8 cellular contexts compared by ENCODE assay signal in genomic region chr5:138466900-138467710, GRCh38. TPM values are rescaled to one million over a fixed set of nuclear protein-coding genes. Genes with fewer than 3 reads are reported as not detected.
DNase-seq lines count a peak whose midpoint lies in the region; ATAC-seq, FAIRE-seq and TF ChIP-seq lines count a peak whose summit lies in the region.

No MANE protein-coding gene starts in this region.

- H3K4me1 Mint-ChIP-seq in CD4-positive, alpha-beta T cell (ENCODE audit: low read depth): peaks cover 26% of the 10 kb centered on the region
- H3K4me1 Mint-ChIP-seq in T-helper 1 cell treated with Interleukin-12 subunit alpha and Interleukin-12 subunit beta and Interleukin-4 antibody, amounts not matched to agents 30 μg/mL and 1 μg/mL, for 36 hours (ENCODE audit: low read depth): peaks cover 16% of the 10 kb centered on the region

- H3K4me1 ChIP-seq in neuron (ENCODE audit: insufficient read depth, low read length): peaks cover 18% of the 10 kb centered on the region
- H3K4me1 ChIP-seq in small intestine (ENCODE audit: control insufficient read depth in 2 of 2, insufficient read depth in 1 of 2, low read depth in 1 of 2, low read length in 1 of 2): peaks cover 0 to 8% of the 10 kb centered on the region in 2 donors

- H3K27me3 Mint-ChIP-seq in CD4-positive, alpha-beta T cell: no peaks in the 10 kb centered on the region
- H3K27me3 Mint-ChIP-seq in T-helper 1 cell treated with Interleukin-12 subunit alpha and Interleukin-12 subunit beta and Interleukin-4 antibody, amounts not matched to agents 30 μg/mL and 1 μg/mL, for 36 hours (ENCODE audit: low read depth): peaks cover 21% of the 10 kb centered on the region

- H3K9me3 ChIP-seq in CD4-positive, alpha-beta T cell (ENCODE audit: control insufficient read depth, low read length): no peaks in the 10 kb centered on the region
- no peaks in the 10 kb centered on the region for H3K9me3 ChIP-seq in neuron (ENCODE audit: low read length)
- H3K9me3 ChIP-seq in small intestine (ENCODE audit: control insufficient read depth, low read depth): no peaks in the 10 kb centered on the region

- intact Hi-C loops in CD4-positive, alpha-beta T cell (cut with DNase I, micrococcal nuclease): loop anchor here in 1 of 2 experiments (1.0 to 10.0 kb wide), 3 partner anchors 24 to 938 kb away; partner anchors contain the start of genes HSPA9 and SPATA24

- H3K36me3 Mint-ChIP-seq in CD4-positive, alpha-beta T cell (ENCODE audit: low read depth): peaks cover 20% of the 10 kb centered on the region
- H3K36me3 Mint-ChIP-seq in T-helper 1 cell treated with Interleukin-12 subunit alpha and Interleukin-12 subunit beta and Interleukin-4 antibody, amounts not matched to agents 30 μg/mL and 1 μg/mL, for 36 hours (ENCODE audit: low read depth): peaks cover 19% of the 10 kb centered on the region

- no peaks in the 10 kb centered on the region for H3K36me3 ChIP-seq in neuron (ENCODE audit: insufficient read depth, low read length)
- H3K36me3 ChIP-seq in small intestine (ENCODE audit: control insufficient read depth in 2 of 2, insufficient read depth in 2 of 2, low read length in 2 of 2): peaks cover 0 to 3% of the 10 kb centered on the region in 2 donors

- peak overlapping the region; percentile 96 for H3K4me3 Mint-ChIP-seq in CD4-positive, alpha-beta T cell
- peak overlapping the region; percentile 75 for H3K4me3 Mint-ChIP-seq in T-helper 1 cell treated with Interleukin-12 subunit alpha and Interleukin-12 subunit beta and Interleukin-4 antibody, amounts not matched to agents 30 μg/mL and 1 μg/mL, for 36 hours

- DNase-seq in CD4-positive, alpha-beta T cell: no peak
- DNase-seq in erythroblast (lab: John Stamatoyannopoulos, UW): peak; percentile 43 to 63
- no peak for DNase-seq in small intestine
- DNase-seq in D721Med (ENCODE audit: insufficient read length, low spot score): no peak
- no peak for DNase-seq in NCI-H146 (lab: John Stamatoyannopoulos, UW)

- WGBS in small intestine, 3 donors: 93 to 95% (median 93%) methylated on average over 45 of the region's 45 CpGs

- H3K27ac ChIP-seq in CD4-positive, alpha-beta T cell (ENCODE audit: low read depth, low read length): no peak overlapping the region
- no peak overlapping the region for H3K27ac ChIP-seq in small intestine (ENCODE audit: low read depth in 1 of 2, low read length in 1 of 2)

- CTCF ChIA-PET in CD4-positive, alpha-beta T cell (lab: Charles Lee): interaction anchor here (0.5 to 4.7 kb wide), 4 partner anchors 17 to 81 kb away, joined by 3 to 38 read pairs (median 18); no protein-coding TSS in a partner anchor

- H3K4me3 ChIP-seq in neuron (ENCODE audit: low read length) (peak overlapping the region; percentile 90), small intestine (ENCODE audit: low read depth in 1 of 2, low read length in 2 of 2) (peak overlapping the region in 1 of 2 donors; percentile 84)

- peak overlapping the region; percentile 79 for H3K27ac Mint-ChIP-seq in CD4-positive, alpha-beta T cell
- no peak overlapping the region for H3K27ac Mint-ChIP-seq in T-helper 1 cell treated with Interleukin-12 subunit alpha and Interleukin-12 subunit beta and Interleukin-4 antibody, amounts not matched to agents 30 μg/mL and 1 μg/mL, for 36 hours

- no peaks in the 10 kb centered on the region for H3K27me3 ChIP-seq in CD4-positive, alpha-beta T cell (ENCODE audit: control insufficient read depth, insufficient read depth, low read length)
- no peaks in the 10 kb centered on the region for H3K27me3 ChIP-seq in neuron (ENCODE audit: insufficient read depth, low read length)
- no peaks in the 10 kb centered on the region for H3K27me3 ChIP-seq in small intestine (ENCODE audit: control insufficient read depth in 2 of 2, insufficient read depth in 2 of 2, low read length in 2 of 2)

- TF ChIP-seq CTCF in CD4-positive, alpha-beta T cell (IDR thresholded peaks at IDR 0.05): no peak
- TF ChIP-seq CTCF in D721Med (IDR thresholded peaks at IDR 0.05; ENCODE audit: insufficient read depth, missing control alignments): no peak

- H2AFZ ChIP-seq in neuron (ENCODE audit: low read depth, low read length): no peak overlapping the region

- TF ChIP-seq POLR2A in erythroblast (IDR thresholded peaks at IDR 0.05; ENCODE audit: low read length): no peak

- FAIRE-seq in small intestine (lab: Jason Lieb, UNC) (no peak), D721Med (lab: Jason Lieb, UNC) (no peak)

- no peak for ATAC-seq in CD4-positive, alpha-beta T cell (ENCODE audit: poor library complexity)
- no peak for ATAC-seq in activated CD4-positive, CD25-positive, alpha-beta regulatory T cell treated with anti-CD3 and anti-CD28 coated beads, Interleukin-2, amount 50 U/mL, for 24 hours

- no peaks in the 10 kb centered on the region for H3K9me3 Mint-ChIP-seq in CD4-positive, alpha-beta T cell
- no peaks in the 10 kb centered on the region for H3K9me3 Mint-ChIP-seq in T-helper 1 cell treated with Interleukin-12 subunit alpha and Interleukin-12 subunit beta and Interleukin-4 antibody, amounts not matched to agents 30 μg/mL and 1 μg/mL, for 36 hours

- POLR2A ChIA-PET in CD4-positive, alpha-beta T cell (lab: Charles Lee): no interaction called here

RNA-seq across cellular contexts. Expression of gene EGR1, which starts 1.8 kb away (rescaled TPM):
- 1 to 10 TPM; 5.7 to 6.2 TPM for total RNA-seq in CD4-positive, alpha-beta T cell
- polyA plus RNA-seq in small intestine: 100 to 1,000 TPM in 1 of 3 donors, 1 to 10 TPM in 2; 3.4 to 137 (median 4.1) TPM

RNA-seq across cellular contexts. Expression of gene REEP2, which starts 28.2 kb away (rescaled TPM):
- total RNA-seq in CD4-positive, alpha-beta T cell: under 1 TPM; 0.33 to 0.34 TPM
- 1 to 10 TPM; 2.2 to 6.0 (median 2.7) TPM for polyA plus RNA-seq in small intestine

Comparison
In these comparisons a context has a peak if more than half of its experiments do, and no peak if none do; other contexts are left out.
1. DNase-seq: peak in erythroblast (2 of 2); none in CD4-positive, alpha-beta T cell (0 of 10), small intestine (single experiment), D721Med (single experiment) and NCI-H146 (single experiment).